1 cellular context compared by ENCODE assay signal in genomic region chr10:58435297-58435696, GRCh38.
TF ChIP-seq lines count a peak whose summit lies in the region.

No MANE protein-coding gene starts in this region.

TF ChIP-seq in H1, 55 proteins besides CTCF, POLR2A, EP300 and RAD21 (continued from another document):
- TF ChIP-seq TEAD4 (IDR thresholded peaks at IDR 0.05; ENCODE audit: low read depth, low read length) (no peak), TAF7 (optimal IDR thresholded peaks at IDR 0.05; ENCODE audit: borderline replicate concordance, low read depth, low read length) (no peak), RXRA (IDR thresholded peaks at IDR 0.05; ENCODE audit: insufficient read depth, low read depth, low read length) (no peak)
